In genomic region chr9:124723352-124723751, GRCh38 we compare ENCODE assay signal across 17 cellular contexts.
"Had no signal": no experiment of that assay in that cellular context is flagged by ENCODE, and none has a peak within 500 bp of the region (broad histone marks: within the 10 kb centered on the region; RNA-seq: fewer than 3 reads in every experiment).

No MANE protein-coding gene starts in this region.

- H3K27ac ChIP-seq: dorsolateral prefrontal cortex, heart left ventricle, right atrium auricular region, suprapubic skin, thyroid gland had no signal

- DNase-seq: cortex of kidney; dorsolateral prefrontal cortex; effector memory CD4-positive, alpha-beta T cell; heart left ventricle; hippocampal formation; mammary epithelial cell; naive thymus-derived CD8-positive, alpha-beta T cell; posterior cingulate gyrus; stimulated activated CD4-positive, alpha-beta T cell treated with anti-CD3 and anti-CD28 coated beads, Interleukin-4, amount 100 ng/mL, for 1 hour; stimulated activated CD8-positive, alpha-beta memory T cell treated with anti-CD3 and anti-CD28 coated beads, Interleukin-4, amount 100 ng/mL, for 48 hours; stimulated activated naive CD8-positive, alpha-beta T cell treated with anti-CD3 and anti-CD28 coated beads, Interleukin-15, Interleukin-2, amounts not matched to agents 100 U/mL and 50 U/mL, for 24 hours; thyroid gland had no signal

- ATAC-seq: esophagus mucosa; heart left ventricle; naive thymus-derived CD8-positive, alpha-beta T cell; stimulated activated effector memory CD8-positive, alpha-beta T cell treated with anti-CD3 and anti-CD28 coated beads, Interleukin-12 subunit alpha, Interleukin-12 subunit beta, amount 100 ng/mL, for 72 hours; stimulated activated naive CD8-positive, alpha-beta T cell treated with anti-CD3 and anti-CD28 coated beads, Interleukin-15, Interleukin-2, amounts not matched to agents 100 U/mL and 50 U/mL, for 24 hours had no signal

- H3K4me3 ChIP-seq: dorsolateral prefrontal cortex, heart left ventricle, right atrium auricular region, smooth muscle cell, suprapubic skin, thyroid gland had no signal

- H3K9me3 ChIP-seq: heart left ventricle, right atrium auricular region, suprapubic skin, thyroid gland had no signal

- H3K27me3 ChIP-seq: dorsolateral prefrontal cortex, heart left ventricle, right atrium auricular region, suprapubic skin, thyroid gland had no signal

- H3K36me3 ChIP-seq: heart left ventricle, right atrium auricular region, suprapubic skin, thyroid gland had no signal
